ENCODE assay signal across 22 cellular contexts in the genomic region with DNA sequence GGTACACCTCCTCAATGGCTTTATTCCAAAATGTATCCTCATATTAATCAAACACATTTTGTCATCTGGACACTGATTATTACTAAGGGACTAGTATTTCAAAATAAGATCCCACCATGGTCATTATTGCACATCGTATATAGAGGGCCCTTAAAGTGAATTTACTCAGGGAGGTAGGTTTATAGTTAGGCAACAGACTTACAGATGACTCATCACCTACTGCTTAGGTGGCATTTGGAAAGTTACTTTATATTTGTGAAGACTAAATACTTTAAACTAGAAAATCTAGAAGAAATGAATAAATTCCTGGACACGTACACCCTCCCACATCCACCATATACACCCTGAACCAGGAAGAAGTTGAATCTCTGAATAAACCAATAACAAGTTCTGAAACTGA.
DNase-seq lines count a peak whose midpoint lies in the region; ATAC-seq and TF ChIP-seq lines count a peak whose summit lies in the region.
"Had no signal": no experiment of that assay in that cellular context is flagged by ENCODE, and none has a peak within 500 bp of the region (broad histone marks: within the 10 kb centered on the region; RNA-seq: fewer than 3 reads in every experiment).

No MANE protein-coding gene starts in this region.

- H3K27me3 ChIP-seq in PC-3 (ENCODE audit: low read length) (peaks cover 5% of the 10 kb centered on the region; the same call in 1 of the 2 replicates), fibroblast of lung (ENCODE audit: control insufficient read depth, insufficient read depth, low read length) (no peaks in the 10 kb centered on the region), smooth muscle cell (ENCODE audit: low read depth) (no peaks in the 10 kb centered on the region)
- H3K27me3 ChIP-seq: BLaER1 treated with 17β-estradiol and CSF1 and Interleukin-3, amounts not matched to agents 10 nM and 100 nM had no signal

- POLR2A ChIA-PET in PC-3 (lab: Charles Lee; ENCODE audit: unreplicated experiment), result no interaction called here

- H3K9me3 ChIP-seq in PC-3 (ENCODE audit: low read length) (no peaks in the 10 kb centered on the region), fibroblast of lung (ENCODE audit: control insufficient read depth, insufficient read depth, low read depth, low read length) (no peaks in the 10 kb centered on the region), smooth muscle cell (replicated peaks; ENCODE audit: low read depth) (no peaks in the 10 kb centered on the region)
- H3K9me3 ChIP-seq: A549 had no signal

- no peaks in the 10 kb centered on the region for H3K9me2 ChIP-seq in PC-3 (replicated peaks; ENCODE audit: low read length)

- TF ChIP-seq CTCF in PC-3 (conservative IDR thresholded peaks at IDR 0.05; ENCODE audit: low read depth, low read length) (no peak), fibroblast of lung (conservative IDR thresholded peaks at IDR 0.05 in 1 of 2, IDR thresholded peaks at IDR 0.05 in 1 of 2; ENCODE audit: low read depth in 1 of 2, low read length in 2 of 2) (no peak), smooth muscle cell (IDR thresholded peaks at IDR 0.05; ENCODE audit: borderline replicate concordance, insufficient read depth, poor library complexity, severe bottlenecking) (no peak)

- H3K36me3 ChIP-seq in PC-3 (ENCODE audit: low read depth, low read length) (no peaks in the 10 kb centered on the region), fibroblast of lung (ENCODE audit: control insufficient read depth, insufficient read depth, low read length) (no peaks in the 10 kb centered on the region), smooth muscle cell (ENCODE audit: low read depth) (no peaks in the 10 kb centered on the region)
- H3K36me3 ChIP-seq: BLaER1 treated with 17β-estradiol and CSF1 and Interleukin-3, amounts not matched to agents 10 nM and 100 nM had no signal

- H3K4me2 ChIP-seq in PC-3 (ENCODE audit: low read length), result no peak overlapping the region
- H3K4me2 ChIP-seq in fibroblast of lung (ENCODE audit: extremely low read depth, insufficient read depth, low read length), result no peak overlapping the region
- no peak overlapping the region for H3K4me2 ChIP-seq in smooth muscle cell
- H3K4me2 ChIP-seq: A549; BLaER1 treated with 17β-estradiol and CSF1 and Interleukin-3, amounts not matched to agents 10 nM and 100 nM had no signal

- no peaks in the 10 kb centered on the region for H3F3A ChIP-seq in PC-3 (ENCODE audit: low read length, unreplicated experiment)
- no peaks in the 10 kb centered on the region for H3F3A ChIP-seq in smooth muscle cell (ENCODE audit: low read depth)

- H3K4me1 ChIP-seq in PC-3 (ENCODE audit: insufficient read depth, low read length) (no peaks in the 10 kb centered on the region), fibroblast of lung (ENCODE audit: control insufficient read depth, extremely low read depth, insufficient read depth, low read length) (no peaks in the 10 kb centered on the region), smooth muscle cell (ENCODE audit: low read depth) (no peaks in the 10 kb centered on the region)
- H3K4me1 ChIP-seq: A549; BLaER1 treated with 17β-estradiol and CSF1 and Interleukin-3, amounts not matched to agents 10 nM and 100 nM had no signal

- 76% methylated on average over 2 of the region's 2 CpGs for WGBS in smooth muscle cell (ENCODE audit: low lambda C conversion rate)

- no peak overlapping the region for H3K4me3 ChIP-seq in PC-3 (ENCODE audit: low read length)
- no peak overlapping the region for H3K4me3 ChIP-seq in fibroblast of lung (replicated peaks in 1 of 4; ENCODE audit: control extremely low read depth in 1 of 4, insufficient read depth in 1 of 4, low read depth in 3 of 4, low read length in 4 of 4)
- no peak overlapping the region for H3K4me3 ChIP-seq in smooth muscle cell
- H3K4me3 ChIP-seq: A549; BLaER1 treated with 17β-estradiol and CSF1 and Interleukin-3, amounts not matched to agents 10 nM and 100 nM; GM12878 had no signal

- ATAC-seq in PC-3 (no peak), GM19463 (IDR thresholded peaks at IDR 0.05; ENCODE audit: unreplicated experiment) (no peak)
- ATAC-seq: A549, GM12878, HCT116 had no signal

- H3K27ac ChIP-seq in PC-3 (ENCODE audit: low read length), result no peak overlapping the region
- H3K27ac ChIP-seq in fibroblast of lung (ENCODE audit: insufficient read depth, low read length), result no peak overlapping the region
- H3K27ac ChIP-seq in smooth muscle cell (ENCODE audit: low read depth), result no peak overlapping the region
- H3K27ac ChIP-seq: A549; BLaER1 treated with 17β-estradiol and CSF1 and Interleukin-3, amounts not matched to agents 10 nM and 100 nM had no signal

- DNase-seq in HCEC 1CT (peak; percentile 50), PC-3 (peak; percentile 5), fibroblast of lung (ENCODE audit: low read depth in 2 of 2) (peak; percentile 9 to 25), smooth muscle cell (lab: John Stamatoyannopoulos, UW; ENCODE audit: unreplicated experiment) (no peak), DMS79 treated with DMSO at 0.1 percent for 48 hours (lab: John Stamatoyannopoulos, UW) (no peak), GM03348 (ENCODE audit: low spot score) (no peak)
- DNase-seq: AML-193; CD4-positive, alpha-beta T cell; NCI-H1105 treated with DMSO at 0.1 percent for 48 hours; NCI-H146; NCI-H1930; NCI-H446; NCI-H524 treated with DMSO at 0.1 percent for 48 hours; NCI-H82; NK-92 treated with Interleukin-12 subunit alpha and Interleukin-12 subunit beta, amount 100 ng/mL, for 24 hours; Right ventricle myocardium superior; RPMI8226 had no signal

- H2AFZ ChIP-seq in PC-3 (ENCODE audit: low read length) (no peak overlapping the region), fibroblast of lung (ENCODE audit: low read length) (no peak overlapping the region), smooth muscle cell (ENCODE audit: low read depth) (peak overlapping the region; percentile 36)

- intact Hi-C loops in PC-3 (cut with micrococcal nuclease), result no loop called here

- H3K79me2 ChIP-seq in PC-3 (ENCODE audit: low read length), result no peaks in the 10 kb centered on the region
- H3K79me2 ChIP-seq in fibroblast of lung (ENCODE audit: control insufficient read depth, insufficient read depth, low read length), result no peaks in the 10 kb centered on the region
- no peaks in the 10 kb centered on the region for H3K79me2 ChIP-seq in smooth muscle cell (ENCODE audit: low read depth)

- H3K9ac ChIP-seq in PC-3 (ENCODE audit: low read length) (no peak overlapping the region), fibroblast of lung (ENCODE audit: insufficient read depth, low read length) (no peak overlapping the region), smooth muscle cell (ENCODE audit: low read depth) (no peak overlapping the region)
- H3K9ac ChIP-seq: BLaER1 treated with 17β-estradiol and CSF1 and Interleukin-3, amounts not matched to agents 10 nM and 100 nM had no signal

- CTCF ChIA-PET in PC-3 (lab: Charles Lee), result no interaction called here

- H4K20me1 ChIP-seq in PC-3 (ENCODE audit: low read length) (no peaks in the 10 kb centered on the region), fibroblast of lung (ENCODE audit: control insufficient read depth, extremely low read depth, insufficient read depth, low read length) (no peaks in the 10 kb centered on the region), smooth muscle cell (ENCODE audit: low read depth) (no peaks in the 10 kb centered on the region)
- H4K20me1 ChIP-seq: BLaER1 treated with 17β-estradiol and CSF1 and Interleukin-3, amounts not matched to agents 10 nM and 100 nM had no signal

- BruUV-seq in PC-3 (replicated peaks; lab: Mats Ljungman, UMichigan), result no TSS peak

Comparison
In these comparisons a context has a peak if more than half of its experiments do, and no peak if none do; other contexts are left out.
1. DNase-seq: peak in HCEC 1CT (single experiment), PC-3 (single experiment) and fibroblast of lung (2 of 2); none in smooth muscle cell (single experiment), DMS79 treated with DMSO at 0.1 percent for 48 hours (single experiment) and GM03348 (single experiment).